In genomic region chr19:54162241-54162805, GRCh38 we compare ENCODE assay signal across 1 cellular context.
TF ChIP-seq lines count a peak whose summit lies in the region.

No MANE protein-coding gene starts in this region.

TF ChIP-seq in H1, 55 proteins besides CTCF, POLR2A, EP300 and RAD21:
- TF ChIP-seq SP4 (IDR thresholded peaks at IDR 0.05; ENCODE audit: low read length) (0 out of 2 replicates have a peak, but pooled peaks have one; percentile 50), SP2 (IDR thresholded peaks at IDR 0.05; ENCODE audit: low read length) (no peak), SIN3A (conservative IDR thresholded peaks at IDR 0.05 in 1 of 2, IDR thresholded peaks at IDR 0.05 in 1 of 2; ENCODE audit: low read depth in 1 of 2, low read length in 2 of 2) (peak; percentile 55 to 85; a peak in 2 of 4 replicates), CBX5 (IDR thresholded peaks at IDR 0.05; ENCODE audit: low read depth, low read length) (no peak), E2F6 (IDR thresholded peaks at IDR 0.05) (peak; percentile 47; the same call in 1 of the 2 replicates), JUN (IDR thresholded peaks at IDR 0.05; ENCODE audit: low read depth, low read length) (no peak), KDM4A (IDR thresholded peaks at IDR 0.05; ENCODE audit: low read depth, low read length, severe bottlenecking) (peak; percentile 46), RXRA (IDR thresholded peaks at IDR 0.05; ENCODE audit: insufficient read depth, low read depth, low read length) (no peak), MAX (IDR thresholded peaks at IDR 0.05) (peak; percentile 58), TAF7 (optimal IDR thresholded peaks at IDR 0.05; ENCODE audit: borderline replicate concordance, low read depth, low read length) (no peak)
